18 cellular contexts compared by ENCODE assay signal in the genomic region with DNA sequence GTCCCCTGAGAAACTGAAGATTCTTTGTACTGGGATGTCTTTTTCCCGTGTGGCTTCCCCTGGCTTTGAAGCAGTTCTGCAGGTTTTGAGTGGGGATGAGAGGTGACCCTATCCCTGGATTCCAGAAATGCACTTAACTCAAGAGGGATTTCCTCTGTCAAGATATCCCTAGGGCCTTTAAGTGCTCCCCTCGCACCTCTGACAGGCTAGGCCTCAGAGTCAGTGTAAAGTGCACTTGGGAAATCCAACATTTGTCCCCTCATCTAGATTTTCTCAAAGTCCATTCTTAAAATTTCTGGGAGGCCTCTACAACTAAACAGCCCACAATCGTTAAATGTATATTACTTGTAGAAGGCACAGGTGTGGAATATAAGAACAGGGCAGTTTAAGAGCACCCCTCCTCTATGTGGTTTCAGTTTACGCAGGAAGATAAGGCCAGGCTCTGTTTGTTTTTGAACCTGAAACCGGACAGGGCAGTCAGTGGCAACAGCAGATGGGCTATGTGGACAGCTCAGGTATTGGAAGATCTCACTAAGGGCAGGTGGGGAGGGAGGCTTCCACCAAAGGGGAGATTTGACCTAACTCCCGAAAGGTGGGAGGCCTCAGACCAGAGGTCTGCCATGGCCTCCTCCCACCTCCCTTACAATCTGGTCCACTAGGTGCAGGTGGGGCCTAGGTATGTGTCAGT. TPM values are rescaled to one million over a fixed set of nuclear protein-coding genes. Genes with fewer than 3 reads are reported as not detected.
DNase-seq lines count a peak whose midpoint lies in the region; ATAC-seq and TF ChIP-seq lines count a peak whose summit lies in the region.
"Had no signal": no experiment of that assay in that cellular context is flagged by ENCODE, and none has a peak within 500 bp of the region (broad histone marks: within the 10 kb centered on the region; RNA-seq: fewer than 3 reads in every experiment).

No MANE protein-coding gene starts in this region.

- H3K36me3 ChIP-seq in PC-9 (ENCODE audit: low read depth) (no peaks in the 10 kb centered on the region), H7 (replicated peaks; ENCODE audit: control insufficient read depth, insufficient read depth, low read length) (no peaks in the 10 kb centered on the region; the same call in 1 of the 2 replicates)

- H3K27ac ChIP-seq in PC-9: peak overlapping the region; percentile 10; the same call in 1 of the 2 replicates
- H3K27ac ChIP-seq: skin epidermis had no signal

- H3K4me3 ChIP-seq in PC-9 (no peak overlapping the region), H7 (ENCODE audit: insufficient read depth, low read depth, low read length) (no peak overlapping the region)
- H3K4me3 ChIP-seq: skin epidermis had no signal

- H3F3A ChIP-seq in PC-9 (ENCODE audit: insufficient read depth, low read depth): 0 out of 2 replicates have a peak, but pooled peaks cover 4% of the 10 kb centered on the region

- peak overlapping the region; percentile 24 for H3K4me2 ChIP-seq in PC-9
- H3K4me2 ChIP-seq: SK-N-SH had no signal

- peaks cover 79% of the 10 kb centered on the region for H3K4me1 Mint-ChIP-seq in HFFc6 (ENCODE audit: low read depth)
- H3K4me1 Mint-ChIP-seq in nephron progenitor cell: peaks cover 86% of the 10 kb centered on the region

- TF ChIP-seq CTCF in HFFc6 (IDR thresholded peaks at IDR 0.05): no peak
- TF ChIP-seq CTCF in PC-9 (conservative IDR thresholded peaks at IDR 0.05): no peak
- TF ChIP-seq CTCF in nephron progenitor cell (IDR thresholded peaks at IDR 0.05): no peak

- BruUV-seq in PC-9 (replicated peaks; lab: Mats Ljungman, UMichigan): no TSS peak

- no peaks in the 10 kb centered on the region for H3K27me3 Mint-ChIP-seq in HFFc6 (ENCODE audit: insufficient read depth)
- H3K27me3 Mint-ChIP-seq in nephron progenitor cell (ENCODE audit: low read depth, poor library complexity): peaks cover 3% of the 10 kb centered on the region

- H4K20me1 ChIP-seq in PC-9 (ENCODE audit: insufficient read depth): no peaks in the 10 kb centered on the region

- H3K9me3 ChIP-seq in PC-9 (ENCODE audit: insufficient read depth, low read depth): no peaks in the 10 kb centered on the region
- H3K9me3 ChIP-seq: SK-N-SH had no signal

- H3K9me3 Mint-ChIP-seq in HFFc6 (peaks cover 9% of the 10 kb centered on the region), nephron progenitor cell (no peaks in the 10 kb centered on the region)
- H3K9me3 Mint-ChIP-seq: activated T-helper 1 cell treated with anti-CD3 and anti-CD28 coated beads, Interleukin-12 subunit alpha, Interleukin-12 subunit beta, Interleukin-2, Interleukin-4 antibody, amounts not matched to agents 30 ng/mL and 10 ng/mL and 1 ng/mL, durations not matched to agents 14 hours and 24 hours and 36 hours; naive thymus-derived CD4-positive, alpha-beta T cell had no signal

- H3K79me2 ChIP-seq in PC-9 (ENCODE audit: low read depth): peaks cover 17% of the 10 kb centered on the region

- CTCF ChIA-PET in PC-9 (lab: Charles Lee): no interaction called here

- H3K36me3 Mint-ChIP-seq in HFFc6 (ENCODE audit: low read depth) (peaks cover 40% of the 10 kb centered on the region), nephron progenitor cell (ENCODE audit: low read depth) (peaks cover 26% of the 10 kb centered on the region)

- intact Hi-C loops in PC-9 (cut with micrococcal nuclease; ENCODE audit: unreplicated experiment): loop anchor here (10.0 kb wide), 1 partner anchor 1016 kb away; the partner anchor contains the start of gene NECTIN3

- peak overlapping the region; percentile 15; the same call in 1 of the 2 replicates for H3K4me3 Mint-ChIP-seq in HFFc6
- H3K4me3 Mint-ChIP-seq in nephron progenitor cell: peak overlapping the region; percentile 99
- H3K4me3 Mint-ChIP-seq: activated T-helper 1 cell treated with anti-CD3 and anti-CD28 coated beads, Interleukin-12 subunit alpha, Interleukin-12 subunit beta, Interleukin-2, Interleukin-4 antibody, amounts not matched to agents 30 ng/mL and 10 ng/mL and 1 ng/mL, durations not matched to agents 14 hours and 24 hours and 36 hours; naive thymus-derived CD4-positive, alpha-beta T cell had no signal

- peaks cover 32% of the 10 kb centered on the region for H3K4me1 ChIP-seq in PC-9 (replicated peaks; ENCODE audit: insufficient read depth)

- no peak for ATAC-seq in GM19463 (IDR thresholded peaks at IDR 0.05; ENCODE audit: unreplicated experiment)
- ATAC-seq: HCT116; naive thymus-derived CD4-positive, alpha-beta T cell had no signal

- no peaks in the 10 kb centered on the region for H3K9me2 ChIP-seq in PC-9 (ENCODE audit: insufficient read depth)
- H3K9me2 ChIP-seq: SK-N-SH had no signal

- POLR2A ChIA-PET in PC-9 (lab: Charles Lee; ENCODE audit: unreplicated experiment): no interaction called here

- H2AFZ ChIP-seq in PC-9: no peak overlapping the region

- H3K27ac Mint-ChIP-seq in HFFc6: peak overlapping the region; percentile 35; the same call in 1 of the 2 replicates
- peak overlapping the region; percentile 98 for H3K27ac Mint-ChIP-seq in nephron progenitor cell
- H3K27ac Mint-ChIP-seq: activated T-helper 1 cell treated with anti-CD3 and anti-CD28 coated beads, Interleukin-12 subunit alpha, Interleukin-12 subunit beta, Interleukin-2, Interleukin-4 antibody, amounts not matched to agents 30 ng/mL and 10 ng/mL and 1 ng/mL, durations not matched to agents 14 hours and 24 hours and 36 hours had no signal

- peak; percentile 26 for DNase-seq in NCI-H1436 (lab: John Stamatoyannopoulos, UW)
- no peak for DNase-seq in NCI-H1436 treated with DMSO at 0.1 percent for 48 hours (lab: John Stamatoyannopoulos, UW)
- no peak for DNase-seq in HFFc6
- DNase-seq in PC-9: peak; percentile 17 to 62
- no peak for DNase-seq in nephron progenitor cell
- DNase-seq in H7: no peak
- DNase-seq in amygdala (lab: John Stamatoyannopoulos, UW): no peak
- DNase-seq: activated CD4-positive, CD25-positive, alpha-beta regulatory T cell; effector CD8-positive, alpha-beta T cell; foreskin melanocyte; naive thymus-derived CD4-positive, alpha-beta T cell; NCI-H82; SK-N-SH had no signal

- H3K27me3 ChIP-seq in PC-9 (ENCODE audit: insufficient read depth, low read depth) (no peaks in the 10 kb centered on the region), H7 (ENCODE audit: control insufficient read depth, insufficient read depth, low read length) (no peaks in the 10 kb centered on the region)

RNA-seq across cellular contexts. Expression of gene C3orf52, which starts 4.9 kb away (rescaled TPM):
- total RNA-seq in HFFc6 (2021; fragmentation: NEBNext Ultra II Directional; extraction: Animal tissue kit (Norgen Biotek cat#: 25700)): 10 to 100 TPM in 5 of 6 experiments, 1 to 10 TPM in 1; 9.7 to 11.6 (median 10.7) TPM
- 7.5 and 9.9 TPM in 2 replicates for total RNA-seq in PC-9 (2021)
- 9.7 and 11.3 TPM in 2 replicates for total RNA-seq in H7 (2014; rRNA removed; shearing (Covaris generic))

RNA-seq across cellular contexts. Expression of gene GCSAM, which starts 42.0 kb away (rescaled TPM):
- total RNA-seq in HFFc6 (2021; fragmentation: NEBNext Ultra II Directional; extraction: Animal tissue kit (Norgen Biotek cat#: 25700)): not detected
- total RNA-seq in PC-9 (2021): not detected in 2 replicates
- not detected in 2 replicates for total RNA-seq in H7 (2014; rRNA removed; shearing (Covaris generic))
- total RNA-seq: A172 had no signal

RNA-seq across cellular contexts. Expression of gene TMPRSS7, which starts 56.5 kb away (rescaled TPM):
- under 1 TPM in 1 of 6 experiments, not detected in 5; 0.10 TPM for total RNA-seq in HFFc6 (2021; fragmentation: NEBNext Ultra II Directional; extraction: Animal tissue kit (Norgen Biotek cat#: 25700))
- total RNA-seq in PC-9 (2021): 0.23 TPM in 1 of 2 replicates, not detected in the other
- not detected in 2 replicates for total RNA-seq in H7 (2014; rRNA removed; shearing (Covaris generic))
- total RNA-seq: activated T-helper 1 cell treated with anti-CD3 and anti-CD28 coated beads, Interleukin-12 subunit alpha, Interleukin-12 subunit beta, Interleukin-2, Interleukin-4 antibody, amounts not matched to agents 30 ng/mL and 10 ng/mL and 1 ng/mL, durations not matched to agents 14 hours and 24 hours and 36 hours; naive thymus-derived CD4-positive, alpha-beta T cell had no signal

Comparison
In these comparisons a context has a peak if more than half of its experiments do, and no peak if none do; other contexts are left out.
1. DNase-seq: peak in NCI-H1436 (single experiment) and PC-9 (2 of 2); none in NCI-H1436 treated with DMSO at 0.1 percent for 48 hours (single experiment), HFFc6 (single experiment), nephron progenitor cell (single experiment), H7 (single experiment) and amygdala (0 of 56).